ENCODE assay signal across 13 cellular contexts in genomic region chr4:30722092-30722915, GRCh38. TPM values are rescaled to one million over a fixed set of nuclear protein-coding genes. Genes with fewer than 3 reads are reported as not detected.
A peak's percentile ranks its signal among the peaks of the same experiment; 100 is the strongest.
DNase-seq lines count a peak whose midpoint lies in the region; ATAC-seq, FAIRE-seq and TF ChIP-seq lines count a peak whose summit lies in the region.
"Had no signal": no experiment of that assay in that cellular context is flagged by ENCODE, and none has a peak within 500 bp of the region (broad histone marks: within the 10 kb centered on the region; RNA-seq: fewer than 3 reads in every experiment).

No MANE protein-coding gene starts in this region.

- H4K20me1 ChIP-seq in fibroblast of lung (ENCODE audit: control insufficient read depth, extremely low read depth, insufficient read depth, low read length): no peaks in the 10 kb centered on the region

- peaks cover 14% of the 10 kb centered on the region for H3K4me1 Mint-ChIP-seq in activated naive CD8-positive, alpha-beta T cell treated with anti-CD3 and anti-CD28 coated beads, Interleukin-2, amount 10 ng/mL, durations not matched to agents 7 days and 5 days
- peaks cover 32% of the 10 kb centered on the region for H3K4me1 Mint-ChIP-seq in activated naive CD8-positive, alpha-beta T cell treated with anti-CD3 and anti-CD28 coated beads, Interleukin-2, amount 50 U/mL, for 24 hours
- peaks cover 30% of the 10 kb centered on the region for H3K4me1 Mint-ChIP-seq in nephron

- ATAC-seq in activated naive CD8-positive, alpha-beta T cell treated with anti-CD3 and anti-CD28 coated beads, Interleukin-2, amount 10 ng/mL, durations not matched to agents 7 days and 5 days (ENCODE audit: low read depth): no peak
- ATAC-seq in activated naive CD8-positive, alpha-beta T cell treated with anti-CD3 and anti-CD28 coated beads, Interleukin-2, amount 50 U/mL, for 24 hours: no peak
- no peak for ATAC-seq in HG03108 (IDR thresholded peaks at IDR 0.05; ENCODE audit: unreplicated experiment)
- ATAC-seq: activated naive CD4-positive, alpha-beta T cell treated with anti-CD3 and anti-CD28 coated beads, Interleukin-2, amount 50 U/mL, for 72 hours had no signal

- H3K27me3 Mint-ChIP-seq in activated naive CD8-positive, alpha-beta T cell treated with anti-CD3 and anti-CD28 coated beads, Interleukin-2, amount 10 ng/mL, durations not matched to agents 7 days and 5 days: peaks cover 41% of the 10 kb centered on the region
- peaks cover 56% of the 10 kb centered on the region for H3K27me3 Mint-ChIP-seq in activated naive CD8-positive, alpha-beta T cell treated with anti-CD3 and anti-CD28 coated beads, Interleukin-2, amount 50 U/mL, for 24 hours
- peaks cover 27% of the 10 kb centered on the region for H3K27me3 Mint-ChIP-seq in nephron (ENCODE audit: low read depth)

- peak; percentile 36 for DNase-seq in activated naive CD8-positive, alpha-beta T cell treated with anti-CD3 and anti-CD28 coated beads, Interleukin-2, amount 10 ng/mL, durations not matched to agents 7 days and 5 days
- DNase-seq in activated naive CD8-positive, alpha-beta T cell treated with anti-CD3 and anti-CD28 coated beads, Interleukin-2, amount 50 U/mL, for 24 hours: no peak
- peak; percentile 18 to 40 for DNase-seq in fibroblast of lung (ENCODE audit: low read depth in 2 of 2)
- DNase-seq in urothelium cell line (ENCODE audit: low spot score): no peak
- no peak for DNase-seq in NCI-H2081 (lab: John Stamatoyannopoulos, UW)
- no peak for DNase-seq in GF-D8 (lab: John Stamatoyannopoulos, UW)
- DNase-seq: midbrain, NCI-H2029 had no signal

- H3K9ac ChIP-seq in fibroblast of lung (ENCODE audit: insufficient read depth, low read length): peak overlapping the region; percentile 1
- H3K9ac ChIP-seq: BLaER1 treated with 17β-estradiol and CSF1 and Interleukin-3, amounts not matched to agents 10 nM and 100 nM had no signal

- H3K4me3 Mint-ChIP-seq in activated naive CD8-positive, alpha-beta T cell treated with anti-CD3 and anti-CD28 coated beads, Interleukin-2, amount 10 ng/mL, durations not matched to agents 7 days and 5 days: no peak overlapping the region
- H3K4me3 Mint-ChIP-seq in activated naive CD8-positive, alpha-beta T cell treated with anti-CD3 and anti-CD28 coated beads, Interleukin-2, amount 50 U/mL, for 24 hours: no peak overlapping the region
- peak overlapping the region; percentile 77 to 86 (median 86) for H3K4me3 Mint-ChIP-seq in nephron

- H3K9me3 Mint-ChIP-seq in activated naive CD8-positive, alpha-beta T cell treated with anti-CD3 and anti-CD28 coated beads, Interleukin-2, amount 10 ng/mL, durations not matched to agents 7 days and 5 days: peaks cover 1% of the 10 kb centered on the region
- no peaks in the 10 kb centered on the region for H3K9me3 Mint-ChIP-seq in activated naive CD8-positive, alpha-beta T cell treated with anti-CD3 and anti-CD28 coated beads, Interleukin-2, amount 50 U/mL, for 24 hours
- H3K9me3 Mint-ChIP-seq in nephron: no peaks in the 10 kb centered on the region
- H3K9me3 Mint-ChIP-seq: activated naive CD4-positive, alpha-beta T cell treated with anti-CD3 and anti-CD28 coated beads, Interleukin-2, amount 50 U/mL, for 72 hours had no signal

- no peak overlapping the region for H3K27ac ChIP-seq in fibroblast of lung (ENCODE audit: insufficient read depth, low read length)
- H3K27ac ChIP-seq: BLaER1 treated with 17β-estradiol and CSF1 and Interleukin-3, amounts not matched to agents 10 nM and 100 nM had no signal

- H3K9me3 ChIP-seq in fibroblast of lung (ENCODE audit: control insufficient read depth, insufficient read depth, low read depth, low read length): no peaks in the 10 kb centered on the region

- no peaks in the 10 kb centered on the region for H3K36me3 ChIP-seq in fibroblast of lung (ENCODE audit: control insufficient read depth, insufficient read depth, low read length)
- H3K36me3 ChIP-seq: BLaER1 treated with 17β-estradiol and CSF1 and Interleukin-3, amounts not matched to agents 10 nM and 100 nM had no signal

- peak overlapping the region; percentile 33 to 73 (median 40) for H3K4me3 ChIP-seq in fibroblast of lung (replicated peaks in 1 of 4; ENCODE audit: control extremely low read depth in 1 of 4, insufficient read depth in 1 of 4, low read depth in 3 of 4, low read length in 4 of 4)

- peaks cover 35% of the 10 kb centered on the region for H3K79me2 ChIP-seq in fibroblast of lung (ENCODE audit: control insufficient read depth, insufficient read depth, low read length)

- no peaks in the 10 kb centered on the region for H3K27me3 ChIP-seq in fibroblast of lung (ENCODE audit: control insufficient read depth, insufficient read depth, low read length)

- peak overlapping the region; percentile 21 for H3K27ac Mint-ChIP-seq in activated naive CD8-positive, alpha-beta T cell treated with anti-CD3 and anti-CD28 coated beads, Interleukin-2, amount 10 ng/mL, durations not matched to agents 7 days and 5 days
- H3K27ac Mint-ChIP-seq in activated naive CD8-positive, alpha-beta T cell treated with anti-CD3 and anti-CD28 coated beads, Interleukin-2, amount 50 U/mL, for 24 hours: no peak overlapping the region
- H3K27ac Mint-ChIP-seq in nephron: no peak overlapping the region

- H2AFZ ChIP-seq in fibroblast of lung (ENCODE audit: low read length): peak overlapping the region; percentile 65

- H3K4me2 ChIP-seq in fibroblast of lung (ENCODE audit: extremely low read depth, insufficient read depth, low read length): peak overlapping the region; percentile 21

- H3K4me1 ChIP-seq in fibroblast of lung (ENCODE audit: control insufficient read depth, extremely low read depth, insufficient read depth, low read length): no peaks in the 10 kb centered on the region

- POLR2A ChIA-PET in activated naive CD8-positive, alpha-beta T cell treated with anti-CD3 and anti-CD28 coated beads, Interleukin-2, amount 10 ng/mL, durations not matched to agents 7 days and 5 days (lab: Charles Lee): no interaction called here

- TF ChIP-seq CTCF in fibroblast of lung (conservative IDR thresholded peaks at IDR 0.05 in 1 of 2, IDR thresholded peaks at IDR 0.05 in 1 of 2; ENCODE audit: low read depth in 1 of 2, low read length in 2 of 2) (no peak), nephron (IDR thresholded peaks at IDR 0.05; ENCODE audit: unreplicated experiment in 3 of 3) (peak in 1 of 3 experiments; percentile 34)

- peaks cover 5% of the 10 kb centered on the region for H3K36me3 Mint-ChIP-seq in activated naive CD8-positive, alpha-beta T cell treated with anti-CD3 and anti-CD28 coated beads, Interleukin-2, amount 10 ng/mL, durations not matched to agents 7 days and 5 days
- peaks cover 2% of the 10 kb centered on the region for H3K36me3 Mint-ChIP-seq in activated naive CD8-positive, alpha-beta T cell treated with anti-CD3 and anti-CD28 coated beads, Interleukin-2, amount 50 U/mL, for 24 hours (ENCODE audit: low read depth)
- peaks cover 23% of the 10 kb centered on the region for H3K36me3 Mint-ChIP-seq in nephron (ENCODE audit: low read depth)

- peak; percentile 98 for FAIRE-seq in urothelium cell line (lab: Jason Lieb, UNC)

RNA-seq across cellular contexts. Expression of gene PCDH7, which starts 2.1 kb away (rescaled TPM):
- not detected for total RNA-seq in activated naive CD8-positive, alpha-beta T cell treated with anti-CD3 and anti-CD28 coated beads, Interleukin-2, amount 10 ng/mL, durations not matched to agents 7 days and 5 days
- total RNA-seq in fibroblast of lung: 2.3 and 9.0 TPM in 2 replicates
- polyA plus RNA-seq in fibroblast of lung: 20.3 and 21.4 TPM in 2 replicates
- polyA plus RNA-seq in fibroblast of lung (2012): 16.7 and 18.5 TPM in 2 replicates
- polyA minus RNA-seq in fibroblast of lung (ENCODE audit: low replicate concordance): 36.1 and 66.3 TPM in 2 replicates
- total RNA-seq: activated naive CD4-positive, alpha-beta T cell treated with anti-CD3 and anti-CD28 coated beads, Interleukin-2, amount 50 U/mL, for 72 hours; T-helper 2 cell treated with Interferon-gamma antibody and Interleukin-4, amounts not matched to agents 100 ng/mL and 5 ng/mL, for 36 hours had no signal

Comparison
In these comparisons a context has a peak if more than half of its experiments do, and no peak if none do; other contexts are left out.
1. DNase-seq: peak in activated naive CD8-positive, alpha-beta T cell treated with anti-CD3 and anti-CD28 coated beads, Interleukin-2, amount 10 ng/mL, durations not matched to agents 7 days and 5 days (single experiment) and fibroblast of lung (2 of 2); none in activated naive CD8-positive, alpha-beta T cell treated with anti-CD3 and anti-CD28 coated beads, Interleukin-2, amount 50 U/mL, for 24 hours (single experiment), urothelium cell line (single experiment), NCI-H2081 (0 of 2) and GF-D8 (single experiment).
2. H3K4me3 Mint-ChIP-seq: peak in nephron (3 of 3); none in activated naive CD8-positive, alpha-beta T cell treated with anti-CD3 and anti-CD28 coated beads, Interleukin-2, amount 10 ng/mL, durations not matched to agents 7 days and 5 days (single experiment) and activated naive CD8-positive, alpha-beta T cell treated with anti-CD3 and anti-CD28 coated beads, Interleukin-2, amount 50 U/mL, for 24 hours (single experiment).